In the genomic region with DNA sequence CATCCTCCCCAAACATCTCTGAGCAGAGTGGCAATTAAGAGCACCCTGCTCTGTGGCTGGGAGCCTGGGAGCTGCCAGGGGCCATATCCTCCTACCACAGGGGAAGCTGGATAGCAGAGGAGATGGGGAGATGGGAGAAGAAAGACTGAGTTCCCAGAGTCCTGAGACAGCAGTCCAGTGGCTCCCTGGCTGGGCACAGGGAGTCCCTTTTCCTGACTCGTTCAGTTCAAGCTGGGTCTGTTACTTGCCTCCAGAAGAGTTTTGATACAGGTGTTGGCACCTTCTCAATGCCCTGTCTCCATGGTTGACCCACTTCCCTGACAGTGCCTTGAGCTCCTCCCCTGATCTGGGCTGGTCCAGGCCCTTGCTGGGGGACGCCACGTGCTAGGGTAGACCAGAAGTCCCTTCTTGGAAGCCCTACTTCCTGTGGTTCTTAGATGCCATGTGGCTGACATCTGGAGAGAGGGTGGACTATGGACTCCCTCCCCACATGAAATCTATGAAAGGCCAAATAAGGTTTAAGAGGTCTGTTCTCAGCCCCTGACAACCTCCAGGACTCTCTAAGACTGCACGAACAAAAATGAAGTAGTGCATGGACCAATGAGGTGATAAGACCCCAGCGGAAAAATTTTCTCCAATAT, we compare ENCODE assay signal across 15 cellular contexts.
DNase-seq lines count a peak whose midpoint lies in the region; ATAC-seq and TF ChIP-seq lines count a peak whose summit lies in the region.
"Had no signal": no experiment of that assay in that cellular context is flagged by ENCODE, and none has a peak within 500 bp of the region (broad histone marks: within the 10 kb centered on the region; RNA-seq: fewer than 3 reads in every experiment).

No MANE protein-coding gene starts in this region.

- H3K9me3 Mint-ChIP-seq in activated T-cell treated with anti-CD3 and anti-CD28 coated beads, Interleukin-2, amount 50 U/mL, for 4 hours = peaks cover 3% of the 10 kb centered on the region

- H3K36me3 ChIP-seq in body of pancreas (replicated peaks in 1 of 2; ENCODE audit: insufficient read depth in 1 of 2, low read depth in 2 of 2) (no peaks in the 10 kb centered on the region), muscle layer of duodenum (ENCODE audit: control insufficient read depth in 1 of 2, insufficient read depth in 2 of 2, low read length in 2 of 2) (peaks cover 0 to 6% of the 10 kb centered on the region in 2 donors), tibial nerve (no peaks in the 10 kb centered on the region)

- peak overlapping the region; percentile 75 for H3K4me3 Mint-ChIP-seq in activated T-cell treated with anti-CD3 and anti-CD28 coated beads, Interleukin-2, amount 50 U/mL, for 4 hours
- H3K4me3 Mint-ChIP-seq: activated B cell treated with CpG ODN at 0.5 μM for 24 hours had no signal

- no peaks in the 10 kb centered on the region for H3K27me3 ChIP-seq in body of pancreas
- no peaks in the 10 kb centered on the region for H3K27me3 ChIP-seq in muscle layer of duodenum (ENCODE audit: low read depth, low read length)
- H3K27me3 ChIP-seq in tibial nerve = no peaks in the 10 kb centered on the region

- H3K4me1 ChIP-seq in body of pancreas = peaks cover 86% of the 10 kb centered on the region
- H3K4me1 ChIP-seq in muscle layer of duodenum (ENCODE audit: control insufficient read depth in 1 of 2, insufficient read depth in 2 of 2, low read length in 2 of 2) = peaks cover 27 to 33% of the 10 kb centered on the region in 2 donors
- peaks cover 0 to 65% (median 58%) of the 10 kb centered on the region in 4 donors for H3K4me1 ChIP-seq in tibial nerve

- TF ChIP-seq CTCF in body of pancreas (IDR thresholded peaks at IDR 0.05) (no peak), tibial nerve (IDR thresholded peaks at IDR 0.05) (no peak)

- H3K4me3 ChIP-seq in body of pancreas (no peak overlapping the region), muscle layer of duodenum (ENCODE audit: low read depth in 1 of 2, low read length in 2 of 2) (no peak overlapping the region), tibial nerve (no peak overlapping the region)

- intact Hi-C loops in body of pancreas (cut with DNase I) = no loop called here

- H3K27me3 Mint-ChIP-seq in activated T-cell treated with anti-CD3 and anti-CD28 coated beads, Interleukin-2, amount 50 U/mL, for 4 hours (ENCODE audit: low read depth) = no peaks in the 10 kb centered on the region
- H3K27me3 Mint-ChIP-seq: activated B cell treated with CpG ODN at 0.5 μM for 24 hours had no signal

- no peak for TF ChIP-seq EP300 in tibial nerve (IDR thresholded peaks at IDR 0.05)

- TF ChIP-seq POLR2A in body of pancreas (IDR thresholded peaks at IDR 0.05) (no peak), tibial nerve (IDR thresholded peaks at IDR 0.05) (no peak)

- H3K4me1 Mint-ChIP-seq in activated T-cell treated with anti-CD3 and anti-CD28 coated beads, Interleukin-2, amount 50 U/mL, for 4 hours (ENCODE audit: low read depth) = peaks cover 41% of the 10 kb centered on the region

- no peaks in the 10 kb centered on the region for H3K9me3 ChIP-seq in body of pancreas
- H3K9me3 ChIP-seq in muscle layer of duodenum (ENCODE audit: control insufficient read depth in 1 of 2, low read length in 2 of 2) = no peaks in the 10 kb centered on the region
- no peaks in the 10 kb centered on the region for H3K9me3 ChIP-seq in tibial nerve

- WGBS in body of pancreas, 2 donors = 82 to 87% methylated on average over 5 of the region's 5 CpGs
- 93 to 96% methylated on average over 5 of the region's 5 CpGs for WGBS in tibial nerve, 2 donors

- H3K27ac ChIP-seq in body of pancreas = peak overlapping the region; percentile 74 to 100 (median 99)
- H3K27ac ChIP-seq in muscle layer of duodenum (ENCODE audit: low read length) = peak overlapping the region; percentile 74
- H3K27ac ChIP-seq in tibial nerve = peak overlapping the region in 3 of 4 donors; percentile 94 to 98 (median 97)

- H3K36me3 Mint-ChIP-seq in activated T-cell treated with anti-CD3 and anti-CD28 coated beads, Interleukin-2, amount 50 U/mL, for 4 hours (ENCODE audit: insufficient read depth) = peaks cover 2% of the 10 kb centered on the region

- no peak for ATAC-seq in activated T-cell treated with anti-CD3 and anti-CD28 coated beads, Interleukin-2, amount 50 U/mL, for 4 hours
- ATAC-seq in body of pancreas = no peak

- DNase-seq in activated T-cell treated with anti-CD3 and anti-CD28 coated beads, Interleukin-2, amount 50 U/mL, for 4 hours = no peak
- no peak for DNase-seq in activated T-cell treated with anti-CD3 and anti-CD28 coated beads, Interleukin-2, amount 50 U/mL, for 1 hour
- no peak for DNase-seq in body of pancreas
- no peak for DNase-seq in tibial nerve (ENCODE audit: low spot score in 2 of 2)
- no peak for DNase-seq in NCI-H1092 (lab: John Stamatoyannopoulos, UW)
- no peak for DNase-seq in RPMI8226
- DNase-seq in NCI-H82 (lab: John Stamatoyannopoulos, UW) = no peak
- DNase-seq: activated B cell treated with CpG ODN at 0.5 μM for 24 hours; DND-41; effector CD4-positive, alpha-beta T cell; hypothalamus; NCI-H1048; NCI-H510A treated with DMSO at 0.1 percent for 48 hours; SHP77 treated with DMSO at 0.1 percent for 48 hours had no signal
